Comparison of ENCODE assay signal across 29 cellular contexts in genomic region chr19:28293685-28294084, GRCh38.
"Had no signal": no experiment of that assay in that cellular context is flagged by ENCODE, and none has a peak within 500 bp of the region (broad histone marks: within the 10 kb centered on the region; RNA-seq: fewer than 3 reads in every experiment).

No MANE protein-coding gene starts in this region.

- H3K4me3 Mint-ChIP-seq: activated CD4-positive, alpha-beta memory T cell treated with anti-CD3 and anti-CD28 coated beads, Interleukin-2, amount 10 ng/mL, durations not matched to agents 7 days and 5 days; activated CD4-positive, alpha-beta T cell treated with anti-CD3 and anti-CD28 coated beads, Interleukin-2, amount 10 ng/mL, durations not matched to agents 7 days and 5 days; activated naive CD4-positive, alpha-beta T cell treated with anti-CD3 and anti-CD28 coated beads, Interleukin-2, amount 10 ng/mL, durations not matched to agents 7 days and 5 days; activated naive CD8-positive, alpha-beta T cell treated with anti-CD3 and anti-CD28 coated beads, Interleukin-2, amount 10 ng/mL, durations not matched to agents 7 days and 5 days; activated T-cell treated with anti-CD3 and anti-CD28 coated beads, Interleukin-2, amount 50 U/mL, for 24 hours; activated T-cell treated with anti-CD3 and anti-CD28 coated beads, Interleukin-2, amount 50 U/mL, for 72 hours; brain had no signal

- H3K27ac ChIP-seq: ascending aorta, breast epithelium, colonic mucosa, epithelial cell of prostate, esophagus squamous epithelium, gastroesophageal sphincter had no signal

- ATAC-seq: activated naive CD4-positive, alpha-beta T cell treated with anti-CD3 and anti-CD28 coated beads, Interleukin-2, amount 50 U/mL, for 72 hours; activated T-cell treated with anti-CD3 and anti-CD28 coated beads, Interleukin-2, amount 50 U/mL, for 72 hours; gastroesophageal sphincter had no signal

- DNase-seq: activated CD4-positive, alpha-beta memory T cell treated with anti-CD3 and anti-CD28 coated beads, Interleukin-2, amount 10 ng/mL, durations not matched to agents 7 days and 5 days; activated CD4-positive, alpha-beta T cell treated with anti-CD3 and anti-CD28 coated beads for 1 hour; activated CD4-positive, alpha-beta T cell treated with anti-CD3 and anti-CD28 coated beads for 4 hours; activated CD4-positive, alpha-beta T cell treated with anti-CD3 and anti-CD28 coated beads, Interleukin-2, amount 10 ng/mL, durations not matched to agents 7 days and 5 days; activated CD4-positive, alpha-beta T cell treated with anti-CD3 and anti-CD28 coated beads, Interleukin-2, amount 50 U/mL, for 4 hours; activated CD8-positive, alpha-beta memory T cell treated with anti-CD3 and anti-CD28 coated beads, Interleukin-2, amount 50 U/mL, for 48 hours; activated gamma-delta T cell; activated naive CD4-positive, alpha-beta T cell; activated naive CD4-positive, alpha-beta T cell treated with anti-CD3 and anti-CD28 coated beads, Interleukin-2, amount 10 ng/mL, durations not matched to agents 7 days and 5 days; activated naive CD8-positive, alpha-beta T cell treated with anti-CD3 and anti-CD28 coated beads, Interleukin-2, amount 10 ng/mL, durations not matched to agents 7 days and 5 days; activated T-cell treated with anti-CD3 and anti-CD28 coated beads for 4 hours; activated T-cell treated with anti-CD3 and anti-CD28 coated beads, Interleukin-2, amount 50 U/mL, for 24 hours; activated T-cell treated with anti-CD3 and anti-CD28 coated beads, Interleukin-2, amount 50 U/mL, for 72 hours; central memory CD4-positive, alpha-beta T cell; cerebellar nuclear complex; effector CD8-positive, alpha-beta T cell; esophagus squamous epithelium; foreskin melanocyte; heart right ventricle; T-helper 2 cell had no signal

- H3K36me3 Mint-ChIP-seq: activated naive CD4-positive, alpha-beta T cell treated with anti-CD3 and anti-CD28 coated beads, Interleukin-2, amount 10 ng/mL, durations not matched to agents 7 days and 5 days; activated naive CD4-positive, alpha-beta T cell treated with anti-CD3 and anti-CD28 coated beads, Interleukin-2, amount 50 U/mL, for 72 hours; activated naive CD8-positive, alpha-beta T cell treated with anti-CD3 and anti-CD28 coated beads, Interleukin-2, amount 10 ng/mL, durations not matched to agents 7 days and 5 days; brain; WTC11 had no signal

- H3K4me3 ChIP-seq: ascending aorta, breast epithelium, cardiac muscle cell, colonic mucosa, esophagus squamous epithelium, gastroesophageal sphincter, heart right ventricle had no signal

- H3K36me3 ChIP-seq: ascending aorta, breast epithelium, cardiac muscle cell, colonic mucosa, esophagus squamous epithelium, gastroesophageal sphincter, heart right ventricle had no signal

- H3K27me3 ChIP-seq: ascending aorta, breast epithelium, cardiac muscle cell, colonic mucosa, esophagus squamous epithelium had no signal

- H3K4me1 Mint-ChIP-seq: activated CD4-positive, alpha-beta memory T cell treated with anti-CD3 and anti-CD28 coated beads, Interleukin-2, amount 10 ng/mL, durations not matched to agents 7 days and 5 days; activated CD4-positive, alpha-beta T cell treated with anti-CD3 and anti-CD28 coated beads, Interleukin-2, amount 10 ng/mL, durations not matched to agents 7 days and 5 days; activated naive CD4-positive, alpha-beta T cell treated with anti-CD3 and anti-CD28 coated beads, Interleukin-2, amount 10 ng/mL, durations not matched to agents 7 days and 5 days; activated naive CD8-positive, alpha-beta T cell treated with anti-CD3 and anti-CD28 coated beads, Interleukin-2, amount 10 ng/mL, durations not matched to agents 7 days and 5 days had no signal

- H3K9me3 Mint-ChIP-seq: activated CD4-positive, alpha-beta T cell treated with anti-CD3 and anti-CD28 coated beads, Interleukin-2, amount 10 ng/mL, durations not matched to agents 7 days and 5 days had no signal

- H3K4me1 ChIP-seq: ascending aorta, breast epithelium had no signal

- H3K9me3 ChIP-seq: ascending aorta, breast epithelium, colonic mucosa, gastroesophageal sphincter had no signal

- H3K27me3 Mint-ChIP-seq: activated CD4-positive, alpha-beta memory T cell treated with anti-CD3 and anti-CD28 coated beads, Interleukin-2, amount 10 ng/mL, durations not matched to agents 7 days and 5 days; activated CD4-positive, alpha-beta T cell treated with anti-CD3 and anti-CD28 coated beads, Interleukin-2, amount 10 ng/mL, durations not matched to agents 7 days and 5 days; activated naive CD4-positive, alpha-beta T cell treated with anti-CD3 and anti-CD28 coated beads, Interleukin-2, amount 10 ng/mL, durations not matched to agents 7 days and 5 days; activated naive CD8-positive, alpha-beta T cell treated with anti-CD3 and anti-CD28 coated beads, Interleukin-2, amount 10 ng/mL, durations not matched to agents 7 days and 5 days; activated T-cell treated with anti-CD3 and anti-CD28 coated beads, Interleukin-2, amount 50 U/mL, for 24 hours had no signal

- H3K27ac Mint-ChIP-seq: activated CD4-positive, alpha-beta memory T cell treated with anti-CD3 and anti-CD28 coated beads, Interleukin-2, amount 10 ng/mL, durations not matched to agents 7 days and 5 days; activated CD4-positive, alpha-beta T cell treated with anti-CD3 and anti-CD28 coated beads, Interleukin-2, amount 10 ng/mL, durations not matched to agents 7 days and 5 days; activated naive CD4-positive, alpha-beta T cell treated with anti-CD3 and anti-CD28 coated beads, Interleukin-2, amount 10 ng/mL, durations not matched to agents 7 days and 5 days; activated naive CD4-positive, alpha-beta T cell treated with anti-CD3 and anti-CD28 coated beads, Interleukin-2, amount 50 U/mL, for 72 hours; activated naive CD8-positive, alpha-beta T cell treated with anti-CD3 and anti-CD28 coated beads, Interleukin-2, amount 10 ng/mL, durations not matched to agents 7 days and 5 days; activated T-cell treated with anti-CD3 and anti-CD28 coated beads, Interleukin-2, amount 50 U/mL, for 24 hours; activated T-cell treated with anti-CD3 and anti-CD28 coated beads, Interleukin-2, amount 50 U/mL, for 72 hours had no signal
